ENCODE assay signal across 1 cellular context in genomic region chr19:48540110-48540509, GRCh38.
TF ChIP-seq lines count a peak whose summit lies in the region.

No MANE protein-coding gene starts in this region.

TF ChIP-seq in IMR-90, 13 proteins besides CTCF, POLR2A, EP300 and RAD21 (continued from another document):
- TF ChIP-seq NFE2L2 (IDR thresholded peaks at IDR 0.05; ENCODE audit: low read depth, low read length), result no peak
- no peak for TF ChIP-seq BHLHE40 (IDR thresholded peaks at IDR 0.05; ENCODE audit: low read depth, low read length)
- no peak for TF ChIP-seq SMC3 (IDR thresholded peaks at IDR 0.05; ENCODE audit: low read depth, low read length)
- TF ChIP-seq CHD1 (IDR thresholded peaks at IDR 0.05; ENCODE audit: low read depth, low read length), result no peak
- no peak for TF ChIP-seq RCOR1 (IDR thresholded peaks at IDR 0.05; ENCODE audit: insufficient replicate concordance, low read length)
- no peak for TF ChIP-seq MAZ (IDR thresholded peaks at IDR 0.05; ENCODE audit: borderline replicate concordance, low read depth, low read length)
